In genomic region chr7:2810682-2811471, GRCh38 we compare ENCODE assay signal across 1 cellular context.
A peak's percentile ranks its signal among the peaks of the same experiment; 100 is the strongest.
TF ChIP-seq lines count a peak whose summit lies in the region.

No MANE protein-coding gene starts in this region.

TF ChIP-seq in HepG2, 621 proteins besides CTCF, POLR2A, EP300 and RAD21 (continued from another document and continues in another):
- TF ChIP-seq HDAC6 (IDR thresholded peaks at IDR 0.05; ENCODE audit: low read depth, low read length), result no peak
- TF ChIP-seq ZNF557 (CRISPR knock-in tag; IDR thresholded peaks at IDR 0.05), result no peak
- no peak for TF ChIP-seq SMARCC2 (IDR thresholded peaks at IDR 0.05)
- TF ChIP-seq ZEB1 (IDR thresholded peaks at IDR 0.05; ENCODE audit: insufficient replicate concordance, low read depth), result no peak
- TF ChIP-seq NR3C1 (CRISPR knock-in tag; IDR thresholded peaks at IDR 0.05), result no peak
- no peak for TF ChIP-seq ZNF570 (CRISPR knock-in tag; IDR thresholded peaks at IDR 0.05; ENCODE audit: borderline replicate concordance)
- no peak for TF ChIP-seq KDM4B (CRISPR knock-in tag; IDR thresholded peaks at IDR 0.05)
- TF ChIP-seq SSRP1 (CRISPR knock-in tag; IDR thresholded peaks at IDR 0.05), result no peak
- no peak for TF ChIP-seq RBAK (CRISPR knock-in tag; IDR thresholded peaks at IDR 0.05)
- no peak for TF ChIP-seq ELF3 (CRISPR knock-in tag; IDR thresholded peaks at IDR 0.05)
- 0 out of 2 replicates have a peak, but pooled peaks have one; percentile 35 for TF ChIP-seq TGIF2 (CRISPR knock-in tag; IDR thresholded peaks at IDR 0.05)
- TF ChIP-seq AKAP8 (CRISPR knock-in tag; IDR thresholded peaks at IDR 0.05), result no peak
- TF ChIP-seq ZBTB33 (CRISPR knock-in tag; IDR thresholded peaks at IDR 0.05), result peak; percentile 33; the same call in 1 of the 2 replicates
- TF ChIP-seq BORCS8-MEF2B (CRISPR knock-in tag; IDR thresholded peaks at IDR 0.05), result no peak
- TF ChIP-seq ISX (CRISPR knock-in tag; conservative IDR thresholded peaks at IDR 0.05), result no peak
- TF ChIP-seq MEF2D (CRISPR knock-in tag; IDR thresholded peaks at IDR 0.05), result no peak
- peak in 1 of 2 experiments; percentile 71; a peak in 2 of 4 replicates for TF ChIP-seq ATF4 (CRISPR knock-in tag; IDR thresholded peaks at IDR 0.05)
- no peak for TF ChIP-seq ZNF766 (CRISPR knock-in tag; IDR thresholded peaks at IDR 0.05; ENCODE audit: borderline replicate concordance)
- TF ChIP-seq ZNF431 (CRISPR knock-in tag; IDR thresholded peaks at IDR 0.05; ENCODE audit: borderline replicate concordance, low read depth), result no peak
- peak; percentile 24; the same call in 1 of the 2 replicates for TF ChIP-seq GABPB1 (CRISPR knock-in tag; IDR thresholded peaks at IDR 0.05)
- TF ChIP-seq ZFP1 (CRISPR knock-in tag; IDR thresholded peaks at IDR 0.05), result no peak
- TF ChIP-seq ZNF781 (CRISPR knock-in tag; IDR thresholded peaks at IDR 0.05; ENCODE audit: borderline replicate concordance, not compliant biosample characterization), result no peak
- no peak for TF ChIP-seq FOXJ3 (CRISPR knock-in tag; IDR thresholded peaks at IDR 0.05; ENCODE audit: borderline replicate concordance)
- no peak for TF ChIP-seq ZNF549 (CRISPR knock-in tag; IDR thresholded peaks at IDR 0.05)
- no peak for TF ChIP-seq SOX13 (IDR thresholded peaks at IDR 0.05)
- 0 out of 4 replicates have a peak, but pooled peaks of 1 of the 2 experiments have one; percentile 9 for TF ChIP-seq SOX13 (CRISPR knock-in tag; conservative IDR thresholded peaks at IDR 0.05 in 1 of 2, IDR thresholded peaks at IDR 0.05 in 1 of 2)
- no peak for TF ChIP-seq GATA4 (IDR thresholded peaks at IDR 0.05; ENCODE audit: borderline replicate concordance, low read depth)
- TF ChIP-seq HNF4A (CRISPR knock-in tag; IDR thresholded peaks at IDR 0.05), result peak; percentile 40; the same call in 1 of the 2 replicates
- TF ChIP-seq KMT2A (CRISPR knock-in tag; IDR thresholded peaks at IDR 0.05), result peak; percentile 52; the same call in 1 of the 2 replicates
- TF ChIP-seq ZBTB34 (CRISPR knock-in tag; IDR thresholded peaks at IDR 0.05), result no peak
- TF ChIP-seq TEAD3 (CRISPR knock-in tag; optimal IDR thresholded peaks at IDR 0.05; ENCODE audit: borderline replicate concordance), result peak; percentile 52
- TF ChIP-seq MTF1 (CRISPR knock-in tag; IDR thresholded peaks at IDR 0.05), result no peak
- no peak for TF ChIP-seq ZNF790 (CRISPR knock-in tag; IDR thresholded peaks at IDR 0.05; ENCODE audit: borderline replicate concordance)
- no peak for TF ChIP-seq PHF21A (CRISPR knock-in tag; IDR thresholded peaks at IDR 0.05)
- TF ChIP-seq GMEB2 (CRISPR knock-in tag; IDR thresholded peaks at IDR 0.05; ENCODE audit: low read depth), result no peak
- no peak for TF ChIP-seq ARID4A (CRISPR knock-in tag; IDR thresholded peaks at IDR 0.05; ENCODE audit: borderline replicate concordance)
- TF ChIP-seq ZC3H4 (CRISPR knock-in tag; IDR thresholded peaks at IDR 0.05; ENCODE audit: borderline replicate concordance), result no peak
- no peak for TF ChIP-seq RBM39 (IDR thresholded peaks at IDR 0.05; ENCODE audit: low read depth, low read length, poor library complexity, severe bottlenecking)
- TF ChIP-seq ZBTB39 (CRISPR knock-in tag; IDR thresholded peaks at IDR 0.05), result no peak
- TF ChIP-seq ZNF556 (CRISPR knock-in tag; IDR thresholded peaks at IDR 0.05; ENCODE audit: borderline replicate concordance), result no peak
- TF ChIP-seq SIX4 (CRISPR knock-in tag; IDR thresholded peaks at IDR 0.05), result no peak
- TF ChIP-seq TARDBP (CRISPR knock-in tag; IDR thresholded peaks at IDR 0.05), result no peak
- 0 out of 2 replicates have a peak, but pooled peaks have one; percentile 10 for TF ChIP-seq CEBPB (IDR thresholded peaks at IDR 0.05; ENCODE audit: borderline replicate concordance, low read depth, low read length)
- peak; percentile 94 for TF ChIP-seq ZBTB38 (CRISPR knock-in tag; IDR thresholded peaks at IDR 0.05)
- TF ChIP-seq SNAI1 (CRISPR knock-in tag; IDR thresholded peaks at IDR 0.05; ENCODE audit: borderline replicate concordance), result no peak
- TF ChIP-seq TCF12 (IDR thresholded peaks at IDR 0.05), result no peak
- no peak for TF ChIP-seq TCF12 (CRISPR knock-in tag; IDR thresholded peaks at IDR 0.05)
- TF ChIP-seq ZNF687 (CRISPR knock-in tag; IDR thresholded peaks at IDR 0.05), result peak; percentile 67
- no peak for TF ChIP-seq ZNF20 (CRISPR knock-in tag; IDR thresholded peaks at IDR 0.05)
- TF ChIP-seq HMGXB4 (CRISPR knock-in tag; IDR thresholded peaks at IDR 0.05; ENCODE audit: borderline replicate concordance in 1 of 2, low read depth in 1 of 2), result no peak
